8 cellular contexts compared by ENCODE assay signal in the genomic region with DNA sequence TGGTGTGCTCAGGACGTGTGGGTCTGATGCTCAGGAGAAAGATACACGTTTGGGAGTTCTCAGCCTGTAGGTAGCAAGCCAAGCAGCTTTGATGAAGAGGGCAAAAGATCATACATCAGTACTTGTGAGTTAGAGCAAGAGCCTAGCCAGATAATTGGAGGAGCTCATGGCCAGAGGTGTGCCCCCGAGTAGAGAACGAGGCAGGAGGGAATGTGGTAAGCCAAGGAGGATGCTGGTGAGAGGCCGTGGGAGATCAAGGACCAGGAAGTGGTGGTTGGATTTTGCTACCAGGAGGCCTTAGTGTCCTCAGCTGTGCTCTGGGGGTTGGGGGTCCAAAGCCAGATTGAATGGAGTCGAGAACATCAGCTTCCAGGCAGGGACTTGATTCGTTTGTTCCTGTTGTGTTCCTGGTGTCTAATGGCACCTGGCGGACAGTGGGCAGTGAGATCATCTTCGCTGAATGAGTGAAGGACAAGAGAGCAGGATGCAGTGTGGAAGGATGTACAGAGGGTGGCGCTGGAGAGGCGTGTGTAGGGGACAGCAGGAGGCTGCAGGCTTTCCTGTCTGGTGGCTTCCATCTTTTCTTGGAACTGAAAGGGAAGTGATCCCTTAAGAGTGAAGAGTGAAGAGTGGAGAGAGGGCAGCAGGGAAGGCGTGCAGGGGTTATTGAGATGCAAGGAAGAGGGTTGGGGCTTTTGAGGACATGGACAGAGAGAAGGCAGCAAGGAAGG. TPM values are rescaled to one million over a fixed set of nuclear protein-coding genes. Genes with fewer than 3 reads are reported as not detected.
DNase-seq lines count a peak whose midpoint lies in the region; ATAC-seq lines count a peak whose summit lies in the region.

No MANE protein-coding gene starts in this region.

- DNase-seq in activated CD4-positive, alpha-beta T cell treated with anti-CD3 and anti-CD28 coated beads, Interleukin-2, amount 10 ng/mL, durations not matched to agents 24 days and 14 days, result peak; percentile 84
- no peak for DNase-seq in activated CD4-positive, alpha-beta T cell treated with anti-CD3 and anti-CD28 coated beads, Interleukin-2, amount 50 U/mL, for 1 hour
- DNase-seq in NCI-H1694 (lab: John Stamatoyannopoulos, UW) (peak; percentile 39), hepatic stellate cell (ENCODE audit: low spot score) (peak; percentile 47)
- peak; percentile 57 to 60 for DNase-seq in activated T-cell treated with anti-CD3 and anti-CD28 coated beads, Interleukin-2, amount 50 U/mL, for 72 hours
- peak; percentile 50 for DNase-seq in stimulated activated naive CD8-positive, alpha-beta T cell treated with anti-CD3 and anti-CD28 coated beads, Interleukin-15, Interleukin-2, amounts not matched to agents 100 U/mL and 50 U/mL, for 24 hours

- peaks cover 32% of the 10 kb centered on the region for H3K36me3 Mint-ChIP-seq in activated CD4-positive, alpha-beta T cell treated with anti-CD3 and anti-CD28 coated beads, Interleukin-2, amount 10 ng/mL, durations not matched to agents 24 days and 14 days (ENCODE audit: low read depth)
- H3K36me3 Mint-ChIP-seq in activated T-cell treated with anti-CD3 and anti-CD28 coated beads, Interleukin-2, amount 50 U/mL, for 72 hours (ENCODE audit: insufficient read depth in 2 of 2), result peaks cover 0 to 7% of the 10 kb centered on the region in 2 donors

- no peaks in the 10 kb centered on the region for H3K9me3 Mint-ChIP-seq in activated CD4-positive, alpha-beta T cell treated with anti-CD3 and anti-CD28 coated beads, Interleukin-2, amount 10 ng/mL, durations not matched to agents 24 days and 14 days
- no peaks in the 10 kb centered on the region for H3K9me3 Mint-ChIP-seq in activated T-cell treated with anti-CD3 and anti-CD28 coated beads, Interleukin-2, amount 50 U/mL, for 72 hours

- ATAC-seq in activated T-cell treated with anti-CD3 and anti-CD28 coated beads, Interleukin-2, amount 50 U/mL, for 72 hours (replicated peaks in 1 of 2), result peak; percentile 51 to 71
- peak; percentile 33 for ATAC-seq in stimulated activated naive CD8-positive, alpha-beta T cell treated with anti-CD3 and anti-CD28 coated beads, Interleukin-15, Interleukin-2, amounts not matched to agents 100 U/mL and 50 U/mL, for 24 hours
- ATAC-seq in GM21825 (IDR thresholded peaks at IDR 0.05; ENCODE audit: unreplicated experiment) (no peak), HG02610 (IDR thresholded peaks at IDR 0.05; ENCODE audit: unreplicated experiment) (no peak)

- H3K4me1 Mint-ChIP-seq in activated CD4-positive, alpha-beta T cell treated with anti-CD3 and anti-CD28 coated beads, Interleukin-2, amount 10 ng/mL, durations not matched to agents 24 days and 14 days, result peaks cover 20% of the 10 kb centered on the region
- peaks cover 12% of the 10 kb centered on the region for H3K4me1 Mint-ChIP-seq in activated T-cell treated with anti-CD3 and anti-CD28 coated beads, Interleukin-2, amount 50 U/mL, for 72 hours (ENCODE audit: low read depth)

- H3K4me3 Mint-ChIP-seq in activated CD4-positive, alpha-beta T cell treated with anti-CD3 and anti-CD28 coated beads, Interleukin-2, amount 10 ng/mL, durations not matched to agents 24 days and 14 days, result no peak overlapping the region
- no peak overlapping the region for H3K4me3 Mint-ChIP-seq in activated T-cell treated with anti-CD3 and anti-CD28 coated beads, Interleukin-2, amount 50 U/mL, for 72 hours

- peak overlapping the region; percentile 52 for H3K27ac Mint-ChIP-seq in activated CD4-positive, alpha-beta T cell treated with anti-CD3 and anti-CD28 coated beads, Interleukin-2, amount 10 ng/mL, durations not matched to agents 24 days and 14 days
- no peak overlapping the region for H3K27ac Mint-ChIP-seq in activated T-cell treated with anti-CD3 and anti-CD28 coated beads, Interleukin-2, amount 50 U/mL, for 72 hours

- intact Hi-C loops in activated CD4-positive, alpha-beta T cell treated with anti-CD3 and anti-CD28 coated beads, Interleukin-2, amount 10 ng/mL, durations not matched to agents 24 days and 14 days (cut with micrococcal nuclease), result no loop called here

- no peaks in the 10 kb centered on the region for H3K27me3 Mint-ChIP-seq in activated CD4-positive, alpha-beta T cell treated with anti-CD3 and anti-CD28 coated beads, Interleukin-2, amount 10 ng/mL, durations not matched to agents 24 days and 14 days
- no peaks in the 10 kb centered on the region for H3K27me3 Mint-ChIP-seq in activated T-cell treated with anti-CD3 and anti-CD28 coated beads, Interleukin-2, amount 50 U/mL, for 72 hours (ENCODE audit: low read depth)

RNA-seq across cellular contexts. Expression of a gene that starts 11.6 kb away (rescaled TPM):
- 35.9 and 36.5 TPM in 2 replicates for total RNA-seq in activated CD4-positive, alpha-beta T cell treated with anti-CD3 and anti-CD28 coated beads, Interleukin-2, amount 10 ng/mL, durations not matched to agents 24 days and 14 days
- total RNA-seq in activated T-cell treated with anti-CD3 and anti-CD28 coated beads, Interleukin-2, amount 50 U/mL, for 72 hours, result 10 to 100 TPM; 24.9 to 25.7 TPM

RNA-seq across cellular contexts. Expression of a gene that starts 13.9 kb away (rescaled TPM):
- total RNA-seq in activated CD4-positive, alpha-beta T cell treated with anti-CD3 and anti-CD28 coated beads, Interleukin-2, amount 10 ng/mL, durations not matched to agents 24 days and 14 days, result 11.8 and 12.7 TPM in 2 replicates
- 10 to 100 TPM; 13.6 to 15.6 TPM for total RNA-seq in activated T-cell treated with anti-CD3 and anti-CD28 coated beads, Interleukin-2, amount 50 U/mL, for 72 hours

RNA-seq across cellular contexts. Expression of a gene that starts 22.6 kb away (rescaled TPM):
- 30.7 and 31.5 TPM in 2 replicates for total RNA-seq in activated CD4-positive, alpha-beta T cell treated with anti-CD3 and anti-CD28 coated beads, Interleukin-2, amount 10 ng/mL, durations not matched to agents 24 days and 14 days
- total RNA-seq in activated T-cell treated with anti-CD3 and anti-CD28 coated beads, Interleukin-2, amount 50 U/mL, for 72 hours, result 10 to 100 TPM; 19.1 to 25.5 TPM

RNA-seq across cellular contexts. Expression of a gene that starts 38.6 kb away (rescaled TPM):
- 0.17 and 0.33 TPM in 2 replicates for total RNA-seq in activated CD4-positive, alpha-beta T cell treated with anti-CD3 and anti-CD28 coated beads, Interleukin-2, amount 10 ng/mL, durations not matched to agents 24 days and 14 days
- under 1 TPM; 0.25 to 0.72 TPM for total RNA-seq in activated T-cell treated with anti-CD3 and anti-CD28 coated beads, Interleukin-2, amount 50 U/mL, for 72 hours

RNA-seq across cellular contexts. Expression of a gene that starts 41.1 kb away (rescaled TPM):
- total RNA-seq in activated CD4-positive, alpha-beta T cell treated with anti-CD3 and anti-CD28 coated beads, Interleukin-2, amount 10 ng/mL, durations not matched to agents 24 days and 14 days, result 23.9 and 24.5 TPM in 2 replicates
- total RNA-seq in activated T-cell treated with anti-CD3 and anti-CD28 coated beads, Interleukin-2, amount 50 U/mL, for 72 hours, result 10 to 100 TPM; 21.7 to 23.2 TPM

Comparison
In these comparisons a context has a peak if more than half of its experiments do, and no peak if none do; other contexts are left out.
1. ATAC-seq: peak in activated T-cell treated with anti-CD3 and anti-CD28 coated beads, Interleukin-2, amount 50 U/mL, for 72 hours (2 of 2) and stimulated activated naive CD8-positive, alpha-beta T cell treated with anti-CD3 and anti-CD28 coated beads, Interleukin-15, Interleukin-2, amounts not matched to agents 100 U/mL and 50 U/mL, for 24 hours (single experiment); none in GM21825 (single experiment) and HG02610 (single experiment).